In the genomic region with DNA sequence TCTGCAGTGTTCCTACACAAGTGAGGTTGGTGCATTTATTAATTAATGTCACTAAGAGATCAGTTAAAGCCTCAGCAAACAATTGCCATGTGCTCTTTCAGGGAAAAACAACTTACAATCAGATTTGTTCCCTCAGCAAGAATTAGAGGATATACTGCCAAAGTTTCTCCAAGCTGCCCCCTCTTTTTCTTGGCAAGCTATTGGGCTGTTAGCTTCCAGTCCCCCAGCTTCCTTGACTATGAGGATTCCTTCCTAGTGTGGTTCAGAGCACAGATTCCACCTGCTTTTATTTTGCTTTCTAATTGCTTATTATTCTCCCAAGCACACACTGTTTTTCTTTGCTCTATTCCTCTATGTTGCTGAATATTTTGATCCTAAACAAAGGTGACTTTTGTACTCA, we compare ENCODE assay signal across 21 cellular contexts.
DNase-seq lines count a peak whose midpoint lies in the region; ATAC-seq and TF ChIP-seq lines count a peak whose summit lies in the region.
"Had no signal": no experiment of that assay in that cellular context is flagged by ENCODE, and none has a peak within 500 bp of the region (broad histone marks: within the 10 kb centered on the region; RNA-seq: fewer than 3 reads in every experiment).

No MANE protein-coding gene starts in this region.

- DNase-seq in heart left ventricle: no peak
- no peak for DNase-seq in cardiac septum (ENCODE audit: low spot score)
- DNase-seq in SK-MEL-5 (ENCODE audit: low read depth, low spot score): peak; percentile 40
- no peak for DNase-seq in hepatocyte (ENCODE audit: low spot score)
- DNase-seq in gastrocnemius medialis: no peak
- DNase-seq in RPMI8226: no peak
- DNase-seq in NCI-H524 treated with DMSO at 0.1 percent for 48 hours (lab: John Stamatoyannopoulos, UW): no peak
- DNase-seq: Calu3; CD4-positive, alpha-beta memory T cell; GF-D8; HCEC 1CT; Kasumi-1; MM.1S; NCI-H1092; NCI-H146; NCI-H2029 treated with DMSO at 0.1 percent for 48 hours; NCI-H510A; NCI-H774 had no signal

- H3K9me2 ChIP-seq in hepatocyte (replicated peaks; ENCODE audit: insufficient read depth): no peaks in the 10 kb centered on the region

- TF ChIP-seq POLR2A in heart left ventricle (IDR thresholded peaks at IDR 0.05) (no peak), gastrocnemius medialis (IDR thresholded peaks at IDR 0.05) (no peak)

- intact Hi-C loops in heart left ventricle (cut with DNase I): loop anchor here in 1 of 10 donors (5.0 kb wide), 1 partner anchor 115 kb away; a partner anchor contains a TSS
- intact Hi-C loops in cardiac septum (cut with DNase I): no loop called here
- intact Hi-C loops in gastrocnemius medialis (cut with DNase I; ENCODE audit: low total_unique reads): no loop called here

- peaks cover 11 to 75% (median 48%) of the 10 kb centered on the region in 12 donors for H3K4me1 ChIP-seq in heart left ventricle
- H3K4me1 ChIP-seq in hepatocyte (ENCODE audit: insufficient read depth): peaks cover 19% of the 10 kb centered on the region
- peaks cover 26 to 49% of the 10 kb centered on the region in 2 donors for H3K4me1 ChIP-seq in gastrocnemius medialis
- H3K4me1 ChIP-seq: A549, BLaER1 had no signal

- H2AFZ ChIP-seq in hepatocyte: no peak overlapping the region
- H2AFZ ChIP-seq: GM23338 had no signal

- ATAC-seq in heart left ventricle: peak in 1 of 4 donors; percentile 10
- ATAC-seq in gastrocnemius medialis: peak in 1 of 2 donors; percentile 24
- ATAC-seq: A549, GM23338 had no signal

- H3K27me3 ChIP-seq in heart left ventricle: no peaks in the 10 kb centered on the region
- H3K27me3 ChIP-seq in hepatocyte: no peaks in the 10 kb centered on the region
- H3K27me3 ChIP-seq in gastrocnemius medialis: no peaks in the 10 kb centered on the region
- H3K27me3 ChIP-seq: BLaER1 had no signal

- H4K20me1 ChIP-seq in hepatocyte (ENCODE audit: insufficient read depth, poor library complexity, severe bottlenecking): no peaks in the 10 kb centered on the region
- H4K20me1 ChIP-seq: BLaER1 had no signal

- H3K9me3 ChIP-seq in heart left ventricle: no peaks in the 10 kb centered on the region
- no peaks in the 10 kb centered on the region for H3K9me3 ChIP-seq in hepatocyte (ENCODE audit: low read depth)
- H3K9me3 ChIP-seq in gastrocnemius medialis: no peaks in the 10 kb centered on the region
- H3K9me3 ChIP-seq: A549, BLaER1 had no signal

- H3K36me3 ChIP-seq in heart left ventricle: no peaks in the 10 kb centered on the region
- H3K36me3 ChIP-seq in hepatocyte (replicated peaks; ENCODE audit: insufficient read depth, low read depth): no peaks in the 10 kb centered on the region
- no peaks in the 10 kb centered on the region for H3K36me3 ChIP-seq in gastrocnemius medialis
- H3K36me3 ChIP-seq: BLaER1 had no signal

- H3K27ac ChIP-seq in heart left ventricle (peak overlapping the region in 11 of 12 donors; percentile 55 to 96 (median 76)), hepatocyte (peak overlapping the region; percentile 26), gastrocnemius medialis (peak overlapping the region in 3 of 4 donors; percentile 5 to 64 (median 37))
- H3K27ac ChIP-seq: A549, BLaER1 had no signal

- no peak overlapping the region for H3K4me3 ChIP-seq in heart left ventricle
- no peak overlapping the region for H3K4me3 ChIP-seq in hepatocyte
- no peak overlapping the region for H3K4me3 ChIP-seq in gastrocnemius medialis
- H3K4me3 ChIP-seq: A549, BLaER1, GM23338 had no signal

- no peak overlapping the region for H3K4me2 ChIP-seq in hepatocyte
- H3K4me2 ChIP-seq: A549, BLaER1, GM23338 had no signal

- in situ Hi-C loops in SK-MEL-5 (cut with HindIII; ENCODE audit: low pct_unique_long_range_greater_than_20kb, low sequenced_read_pairs): no loop called here
- in situ Hi-C loops in gastrocnemius medialis (cut with MboI; ENCODE audit: low sequenced_read_pairs in 4 of 4): no loop called here

- H3K79me2 ChIP-seq in hepatocyte: no peaks in the 10 kb centered on the region

- TF ChIP-seq CTCF in heart left ventricle (IDR thresholded peaks at IDR 0.05) (no peak), hepatocyte (IDR thresholded peaks at IDR 0.05; ENCODE audit: poor library complexity) (no peak), gastrocnemius medialis (IDR thresholded peaks at IDR 0.05 in 4 of 5, conservative IDR thresholded peaks at IDR 0.05 in 1 of 5) (no peak)

Comparison
In these comparisons a context has a peak if more than half of its experiments do, and no peak if none do; other contexts are left out.
1. H3K27ac ChIP-seq: peak in every context shown above with its lines; median percentile 76 in heart left ventricle; 37 in gastrocnemius medialis; 26 in hepatocyte.